In genomic region chr1:234559917-234560676, GRCh38 we compare ENCODE assay signal across 19 cellular contexts. TPM values are rescaled to one million over a fixed set of nuclear protein-coding genes. Genes with fewer than 3 reads are reported as not detected.
DNase-seq lines count a peak whose midpoint lies in the region; FAIRE-seq and TF ChIP-seq lines count a peak whose summit lies in the region.
"Had no signal": no experiment of that assay in that cellular context is flagged by ENCODE, and none has a peak within 500 bp of the region (broad histone marks: within the 10 kb centered on the region; RNA-seq: fewer than 3 reads in every experiment).

No MANE protein-coding gene starts in this region.

- FAIRE-seq in frontal cortex (lab: Jason Lieb, UNC), result no peak
- FAIRE-seq: G401.6 had no signal

- H3K4me1 ChIP-seq in muscle layer of colon (ENCODE audit: insufficient read depth, low read length) (peaks cover 14% of the 10 kb centered on the region), vagina (peaks cover 3% of the 10 kb centered on the region)
- H3K4me1 ChIP-seq: SJCRH30 had no signal

- H3K27ac ChIP-seq in muscle layer of colon (ENCODE audit: low read depth, low read length) (peak overlapping the region; percentile 50), vagina (no peak overlapping the region)
- H3K27ac ChIP-seq: C4-2B, SJCRH30 had no signal

- no peaks in the 10 kb centered on the region for H3K27me3 ChIP-seq in muscle layer of colon (ENCODE audit: control insufficient read depth in 1 of 2, insufficient read depth in 2 of 2, low read length in 2 of 2)
- H3K27me3 ChIP-seq in vagina, result no peaks in the 10 kb centered on the region
- H3K27me3 ChIP-seq: SJCRH30 had no signal

- H3K9ac ChIP-seq in muscle layer of colon (ENCODE audit: low read length), result no peak overlapping the region

- no peaks in the 10 kb centered on the region for H3K36me3 ChIP-seq in muscle layer of colon (ENCODE audit: insufficient read depth, low read length)
- no peaks in the 10 kb centered on the region for H3K36me3 ChIP-seq in vagina
- H3K36me3 ChIP-seq: SJCRH30 had no signal

- peak; percentile 42 for DNase-seq in activated effector memory CD4-positive, alpha-beta T cell treated with anti-CD3 and anti-CD28 coated beads, Interleukin-2, amount 50 U/mL, for 16 hours
- DNase-seq in activated effector memory CD4-positive, alpha-beta T cell treated with Interleukin-2 at 50 U/mL for 16 hours, result no peak
- DNase-seq in ecto neural progenitor cell (ENCODE audit: low spot score) (peak; percentile 12), vagina (ENCODE audit: extremely low spot score in 2 of 2) (peak; percentile 69 to 85), NCI-H2196 (lab: John Stamatoyannopoulos, UW; ENCODE audit: unreplicated experiment) (no peak), frontal cortex (ENCODE audit: low spot score in 2 of 2) (no peak), NK-92 (lab: John Stamatoyannopoulos, UW; ENCODE audit: unreplicated experiment) (no peak)
- DNase-seq: 8988T, AML-193, GOT3, Kasumi-1, MM.1S, NCI-H1048, NCI-H1436, NCI-H226, SJCRH30 had no signal

- no peak for TF ChIP-seq CTCF in vagina (IDR thresholded peaks at IDR 0.05)

- intact Hi-C loops in vagina (cut with DNase I), result no loop called here

- no peak for TF ChIP-seq POLR2A in vagina (IDR thresholded peaks at IDR 0.05)

- H3K9me3 ChIP-seq in muscle layer of colon (ENCODE audit: low read length) (no peaks in the 10 kb centered on the region), vagina (no peaks in the 10 kb centered on the region)
- H3K9me3 ChIP-seq: SJCRH30 had no signal

- H3K4me3 ChIP-seq in muscle layer of colon (ENCODE audit: low read depth in 1 of 2, low read length in 2 of 2), result no peak overlapping the region
- H3K4me3 ChIP-seq in vagina, result no peak overlapping the region
- H3K4me3 ChIP-seq: SJCRH30 had no signal

RNA-seq across cellular contexts. Expression of gene IRF2BP2, which starts 49.9 kb away (rescaled TPM):
- total RNA-seq in vagina (72.9 TPM), frontal cortex (97.0 TPM)

Comparison
In these comparisons a context has a peak if more than half of its experiments do, and no peak if none do; other contexts are left out.
1. DNase-seq: peak in activated effector memory CD4-positive, alpha-beta T cell treated with anti-CD3 and anti-CD28 coated beads, Interleukin-2, amount 50 U/mL, for 16 hours (single experiment), ecto neural progenitor cell (single experiment) and vagina (2 of 2); none in activated effector memory CD4-positive, alpha-beta T cell treated with Interleukin-2 at 50 U/mL for 16 hours (single experiment), NCI-H2196 (single experiment), frontal cortex (0 of 2) and NK-92 (single experiment).